Comparison of ENCODE assay signal across 10 cellular contexts in the genomic region with DNA sequence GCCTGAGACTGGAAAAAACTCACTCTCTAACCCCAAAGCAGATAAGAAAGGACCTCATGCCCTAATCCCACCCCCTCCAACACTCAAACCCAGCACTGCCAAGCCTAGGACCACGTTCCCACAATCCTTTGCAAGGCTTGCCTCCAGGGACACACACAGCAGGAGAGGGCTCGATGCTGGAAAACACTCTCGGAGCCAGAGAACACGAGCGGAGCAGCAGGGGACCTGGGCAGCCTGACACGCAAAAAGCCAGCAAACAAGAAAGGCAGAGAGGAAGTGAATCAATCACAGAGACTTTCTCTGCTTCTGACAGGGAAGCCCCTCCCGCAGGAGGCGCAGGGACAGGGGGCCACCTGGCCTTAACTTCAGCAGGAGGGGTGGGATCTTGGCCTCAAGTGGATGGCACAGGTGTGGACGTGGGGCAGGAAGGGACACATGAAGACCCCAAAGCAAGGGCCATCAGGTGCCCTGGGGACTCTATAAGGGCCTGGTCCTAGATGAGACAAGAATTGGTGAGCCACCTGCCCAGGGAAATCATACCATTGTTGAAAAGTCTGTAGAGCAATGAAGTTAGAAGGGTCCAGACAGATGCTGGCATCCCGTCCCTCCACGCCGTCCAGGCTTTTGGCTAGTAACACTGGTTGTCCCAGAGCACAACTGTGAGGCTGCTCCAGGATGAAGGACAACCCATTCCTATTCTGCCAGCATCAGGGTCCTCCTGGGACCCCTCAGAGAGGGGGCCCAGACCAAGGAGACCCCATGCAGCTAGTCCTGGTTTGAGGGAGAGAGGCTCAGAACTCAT. TPM values are rescaled to one million over a fixed set of nuclear protein-coding genes. Genes with fewer than 3 reads are reported as not detected.
DNase-seq lines count a peak whose midpoint lies in the region; TF ChIP-seq lines count a peak whose summit lies in the region.
"Had no signal": no experiment of that assay in that cellular context is flagged by ENCODE, and none has a peak within 500 bp of the region (broad histone marks: within the 10 kb centered on the region; RNA-seq: fewer than 3 reads in every experiment).

No MANE protein-coding gene starts in this region.

- H3K9me3 ChIP-seq in ascending aorta (no peaks in the 10 kb centered on the region), neuronal stem cell (replicated peaks in 1 of 2; ENCODE audit: control insufficient read depth in 2 of 2, insufficient read depth in 1 of 2, low read depth in 1 of 2, low read length in 2 of 2) (no peaks in the 10 kb centered on the region)
- H3K9me3 ChIP-seq: A549, psoas muscle had no signal

- CTCF ChIA-PET in Calu3 (lab: Charles Lee): no interaction called here

- H3K9ac ChIP-seq in neuronal stem cell (ENCODE audit: low read depth, low read length, poor library complexity): peak overlapping the region; percentile 26

- peak overlapping the region; percentile 53 for H3K18ac ChIP-seq in neuronal stem cell (ENCODE audit: low read length)

- peak overlapping the region; percentile 65 for H3K4me2 ChIP-seq in neuronal stem cell (ENCODE audit: insufficient read depth, low read length, poor library complexity, severe bottlenecking)

- H3K4me3 ChIP-seq in ascending aorta: peak overlapping the region in 1 of 2 donors; percentile 76
- H3K4me3 ChIP-seq in neuronal stem cell (ENCODE audit: low read length in 2 of 2): peak overlapping the region; percentile 12 to 73

- H4K8ac ChIP-seq in neuronal stem cell (ENCODE audit: low read depth, low read length): no peak overlapping the region

- H3K23ac ChIP-seq in neuronal stem cell (ENCODE audit: low read depth, low read length, poor library complexity): no peak overlapping the region

- no peak overlapping the region for H2BK5ac ChIP-seq in neuronal stem cell (ENCODE audit: low read length)

- H3K4me1 ChIP-seq in ascending aorta (peaks cover 11 to 31% of the 10 kb centered on the region in 2 donors), neuronal stem cell (ENCODE audit: control insufficient read depth in 2 of 2, insufficient read depth in 1 of 2, low read depth in 1 of 2, low read length in 2 of 2) (peaks cover 24 to 34% of the 10 kb centered on the region in 2 donors)
- H3K4me1 ChIP-seq: psoas muscle had no signal

- H3K9me3 Mint-ChIP-seq in Calu3 (ENCODE audit: low read depth, unreplicated experiment): no peaks in the 10 kb centered on the region

- no peak overlapping the region for H2BK12ac ChIP-seq in neuronal stem cell (ENCODE audit: low read length)

- no peak overlapping the region for H2AFZ ChIP-seq in neuronal stem cell (ENCODE audit: low read length)

- H2BK120ac ChIP-seq in neuronal stem cell (ENCODE audit: low read depth, low read length): no peak overlapping the region

- H3K27me3 ChIP-seq in ascending aorta (no peaks in the 10 kb centered on the region), neuronal stem cell (ENCODE audit: control insufficient read depth in 3 of 3, insufficient read depth in 3 of 3, low read depth in 1 of 3, low read length in 3 of 3) (peaks cover 0 to 11% (median 0%) of the 10 kb centered on the region in 3 experiments)

- H3K4me1 Mint-ChIP-seq in Calu3 (ENCODE audit: low read depth, unreplicated experiment): no peaks in the 10 kb centered on the region

- BruUV-seq in Calu3 (replicated peaks; lab: Mats Ljungman, UMichigan): no TSS peak

- H3K4ac ChIP-seq in neuronal stem cell (ENCODE audit: low read length): no peak overlapping the region

- no peak overlapping the region for H3K27ac Mint-ChIP-seq in Calu3 (ENCODE audit: unreplicated experiment)

- H4K91ac ChIP-seq in neuronal stem cell (ENCODE audit: low read depth, low read length, poor library complexity): no peak overlapping the region

- WGBS in neuronal stem cell (ENCODE audit: extremely low coverage in 2 of 2, insufficient read length in 2 of 2, insufficient replicate concordance in 1 of 2), 2 donors: no CpG with 5 or more reads among the region's 12 CpGs

- H3K14ac ChIP-seq in neuronal stem cell (ENCODE audit: low read length): no peak overlapping the region

- peak; percentile 22 for DNase-seq in NCI-H2227 (lab: John Stamatoyannopoulos, UW; ENCODE audit: unreplicated experiment)
- DNase-seq in NCI-H2227 treated with DMSO at 0.1 percent for 48 hours (lab: John Stamatoyannopoulos, UW): no peak
- peak; percentile 48 for DNase-seq in NCI-H1417 treated with DMSO at 0.1 percent for 48 hours (lab: John Stamatoyannopoulos, UW)
- no peak for DNase-seq in ascending aorta (ENCODE audit: low spot score in 2 of 2)
- no peak for DNase-seq in neuronal stem cell (ENCODE audit: low spot score)
- DNase-seq in Calu3: no peak
- no peak for DNase-seq in superior temporal gyrus (ENCODE audit: extremely low spot score)
- DNase-seq in DMS114 treated with DMSO at 0.1 percent for 48 hours (lab: John Stamatoyannopoulos, UW; ENCODE audit: unreplicated experiment): no peak

- peak overlapping the region; percentile 9 for H2AK5ac ChIP-seq in neuronal stem cell (ENCODE audit: low read depth, low read length)

- peaks cover 8% of the 10 kb centered on the region for H3K36me3 Mint-ChIP-seq in Calu3 (ENCODE audit: insufficient read depth, unreplicated experiment)

- peak overlapping the region; percentile 40 to 47 for H3K27ac ChIP-seq in ascending aorta
- no peak overlapping the region for H3K27ac ChIP-seq in neuronal stem cell (replicated peaks; ENCODE audit: low read length)
- H3K27ac ChIP-seq: psoas muscle had no signal

- peaks cover 100% of the 10 kb centered on the region for H3K27me3 Mint-ChIP-seq in Calu3 (ENCODE audit: unreplicated experiment)

- no peak overlapping the region for H3K4me3 Mint-ChIP-seq in Calu3 (ENCODE audit: low read depth, unreplicated experiment)

- TF ChIP-seq CTCF in ascending aorta (IDR thresholded peaks at IDR 0.05) (no peak), Calu3 (IDR thresholded peaks at IDR 0.05; ENCODE audit: unreplicated experiment) (no peak)

- no peaks in the 10 kb centered on the region for H3K36me3 ChIP-seq in ascending aorta
- H3K36me3 ChIP-seq in neuronal stem cell (replicated peaks in 1 of 2; ENCODE audit: control insufficient read depth in 2 of 2, insufficient read depth in 2 of 2, low read length in 2 of 2): no peaks in the 10 kb centered on the region

- peaks cover 17% of the 10 kb centered on the region for H3K79me1 ChIP-seq in neuronal stem cell (ENCODE audit: low read depth, low read length)

- no peak overlapping the region for H2BK15ac ChIP-seq in neuronal stem cell (ENCODE audit: low read length)

- intact Hi-C loops in ascending aorta (cut with DNase I) (loop anchor here (2.0 to 10.0 kb wide), 6 partner anchors 70 to 813 kb away; partner anchors contain the start of genes RPL38 and SLC39A11), Calu3 (cut with micrococcal nuclease; ENCODE audit: unreplicated experiment) (loop anchor here (5.0 kb wide), 1 partner anchor 355 kb away; no protein-coding TSS in a partner anchor)

RNA-seq across cellular contexts. Expression of gene SDK2, which starts 2.3 kb away (rescaled TPM):
- total RNA-seq in ascending aorta (8.1 TPM), Calu3 (2022) (0.07 TPM in 1 of 2 replicates, not detected in the other)
- polyA plus RNA-seq in neuronal stem cell (2013, experiment 1 of 2): 31.6 TPM
- 34.6 TPM for polyA plus RNA-seq in neuronal stem cell (2013, experiment 2 of 2)

Comparison
In these comparisons a context has a peak if more than half of its experiments do, and no peak if none do; other contexts are left out.
1. DNase-seq: peak in NCI-H2227 (single experiment) and NCI-H1417 treated with DMSO at 0.1 percent for 48 hours (single experiment); none in NCI-H2227 treated with DMSO at 0.1 percent for 48 hours (single experiment), ascending aorta (0 of 2), neuronal stem cell (single experiment), Calu3 (single experiment), superior temporal gyrus (single experiment) and DMS114 treated with DMSO at 0.1 percent for 48 hours (single experiment).